In genomic region chr5:143397302-143398052, GRCh38 we compare ENCODE assay signal across 1 cellular context.
TF ChIP-seq lines count a peak whose summit lies in the region.

No MANE protein-coding gene starts in this region.

TF ChIP-seq in K562, 482 proteins besides CTCF, POLR2A, EP300 and RAD21 (continued from another document):
- no peak for TF ChIP-seq CTCFL (IDR thresholded peaks at IDR 0.05; ENCODE audit: borderline replicate concordance, insufficient read depth, low read depth, low read length, poor library complexity, severe bottlenecking)
- TF ChIP-seq ZNF830 (CRISPR knock-in tag; IDR thresholded peaks at IDR 0.05) = no peak
- TF ChIP-seq PBX2 (CRISPR knock-in tag; IDR thresholded peaks at IDR 0.05; ENCODE audit: low read depth) = no peak
- no peak for TF ChIP-seq PBX2 (tag; conservative IDR thresholded peaks at IDR 0.05; ENCODE audit: low read depth)
